ENCODE assay signal across 7 cellular contexts in the genomic region with DNA sequence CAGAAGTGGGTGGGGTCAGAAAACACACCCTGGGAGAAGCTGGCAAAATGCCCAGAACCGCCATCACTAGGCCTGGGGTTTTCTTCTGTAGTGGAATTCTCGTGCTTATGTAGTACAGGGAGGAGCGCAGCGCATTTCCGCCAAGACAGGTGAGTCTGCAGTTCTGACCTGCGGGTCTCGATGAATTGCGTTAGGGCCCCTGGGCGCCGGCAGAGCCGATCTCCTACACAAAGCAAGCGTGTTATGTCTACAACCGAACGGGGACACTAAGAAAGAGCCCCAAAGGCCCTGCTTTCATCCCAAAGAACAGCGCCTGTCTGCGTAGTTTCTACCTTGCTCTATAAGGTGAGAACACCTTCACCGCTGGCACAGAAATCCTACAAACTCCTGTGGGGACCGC. TPM values are rescaled to one million over a fixed set of nuclear protein-coding genes. Genes with fewer than 3 reads are reported as not detected.
DNase-seq lines count a peak whose midpoint lies in the region; ATAC-seq and TF ChIP-seq lines count a peak whose summit lies in the region.
"Not testable (repeated sequence)": the region's sequence is repeated elsewhere in the genome, so short reads cannot be mapped to it uniquely, and the experiment has no call there.

No MANE protein-coding gene starts in this region.

- not testable (repeated sequence) for H3K9me3 ChIP-seq in H9 (ENCODE audit: control insufficient read depth, low read depth, low read length); mucosa of descending colon

- not testable (repeated sequence) for H2AFZ ChIP-seq in H9 (ENCODE audit: low read length)

- not testable (repeated sequence) for H3K23me2 ChIP-seq in H9 (ENCODE audit: insufficient read length, low read depth, low read length, poor library complexity, severe bottlenecking)

- not testable (repeated sequence) for H3K36me3 Mint-ChIP-seq in H9 (ENCODE audit: insufficient read depth in 1 of 3, low read depth in 3 of 3); WTC11; activated naive CD8-positive, alpha-beta T cell treated with anti-CD3 and anti-CD28 coated beads, Interleukin-2, amount 10 ng/mL, durations not matched to agents 7 days and 5 days

- not testable (repeated sequence) for H3K4me3 ChIP-seq in epithelial cell of esophagus (ENCODE audit: low read length); mucosa of descending colon

- not testable (repeated sequence) for H3K36me3 ChIP-seq in mucosa of descending colon (ENCODE audit: low read depth)

- not testable (repeated sequence) for H3K9me3 Mint-ChIP-seq in H9; WTC11; activated naive CD8-positive, alpha-beta T cell treated with anti-CD3 and anti-CD28 coated beads, Interleukin-2, amount 10 ng/mL, durations not matched to agents 7 days and 5 days

- not testable (repeated sequence) for H3T11ph ChIP-seq in H9 (ENCODE audit: low read length)

- not testable (repeated sequence) for H2BK5ac ChIP-seq in H9 (ENCODE audit: insufficient read length, low read length)

- peak overlapping the region; percentile 40 for H3K4me2 ChIP-seq in H9 (ENCODE audit: insufficient read depth, insufficient read length, low read length)

- H3K79me2 ChIP-seq in H9 (ENCODE audit: insufficient read depth, low read length), result not testable (repeated sequence)

- WGBS in H9 (ENCODE audit: extremely low coverage, insufficient read length, low lambda C conversion rate), result no CpG with 5 or more reads among the region's 18 CpGs

- DNase-seq in H9, result peak; percentile 29
- DNase-seq in WTC11 (ENCODE audit: low spot score), result peak; percentile 48
- DNase-seq in activated T-cell treated with anti-CD3 and anti-CD28 coated beads, Interleukin-2, amount 50 U/mL, for 1 hour, result peak; percentile 38
- DNase-seq in activated naive CD8-positive, alpha-beta T cell treated with anti-CD3 and anti-CD28 coated beads, Interleukin-2, amount 10 ng/mL, durations not matched to agents 7 days and 5 days, result peak; percentile 35
- DNase-seq in epithelial cell of esophagus (ENCODE audit: low read depth), result peak; percentile 32
- DNase-seq in mucosa of descending colon, result peak in 2 of 3 donors; percentile 9 to 31
- peak; percentile 4 for DNase-seq in stimulated activated CD4-positive, alpha-beta T cell treated with anti-CD3 and anti-CD28 coated beads, Interleukin-4, amount 100 ng/mL, for 1 hour

- H2BK120ac ChIP-seq in H9 (ENCODE audit: low read depth, low read length, poor library complexity, severe bottlenecking), result not testable (repeated sequence)

- not testable (repeated sequence) for H3K4me1 ChIP-seq in H9 (ENCODE audit: insufficient read depth, low read length); mucosa of descending colon (ENCODE audit: low read depth)

- not testable (repeated sequence) for H3K56ac ChIP-seq in H9 (ENCODE audit: insufficient read length, low read depth, low read length)

- not testable (repeated sequence) for TF ChIP-seq CTCF in H9 (conservative IDR thresholded peaks at IDR 0.05); WTC11 (IDR thresholded peaks at IDR 0.05); epithelial cell of esophagus (IDR thresholded peaks at IDR 0.05; ENCODE audit: insufficient read depth, low read depth, low read length, missing control alignments); mucosa of descending colon (IDR thresholded peaks at IDR 0.05)

- intact Hi-C loops in mucosa of descending colon (cut with DNase I, micrococcal nuclease), result not testable (repeated sequence)

- H3K4me1 Mint-ChIP-seq in H9; WTC11; activated naive CD8-positive, alpha-beta T cell treated with anti-CD3 and anti-CD28 coated beads, Interleukin-2, amount 10 ng/mL, durations not matched to agents 7 days and 5 days: not testable (repeated sequence)

- peak overlapping the region; percentile 65 to 76 for H3K4me3 Mint-ChIP-seq in H9
- H3K4me3 Mint-ChIP-seq in WTC11, result peak overlapping the region; percentile 77
- H3K4me3 Mint-ChIP-seq in activated naive CD8-positive, alpha-beta T cell treated with anti-CD3 and anti-CD28 coated beads, Interleukin-2, amount 10 ng/mL, durations not matched to agents 7 days and 5 days, result peak overlapping the region; percentile 42

- H3K4ac ChIP-seq in H9 (ENCODE audit: low read depth, low read length), result not testable (repeated sequence)

- H3K27ac Mint-ChIP-seq in H9; WTC11; activated naive CD8-positive, alpha-beta T cell treated with anti-CD3 and anti-CD28 coated beads, Interleukin-2, amount 10 ng/mL, durations not matched to agents 7 days and 5 days: not testable (repeated sequence)

- H2AK5ac ChIP-seq in H9 (ENCODE audit: insufficient read length, low read length), result not testable (repeated sequence)

- ATAC-seq in WTC11, result peak; percentile 58
- not testable (repeated sequence) for ATAC-seq in activated naive CD8-positive, alpha-beta T cell treated with anti-CD3 and anti-CD28 coated beads, Interleukin-2, amount 10 ng/mL, durations not matched to agents 7 days and 5 days (ENCODE audit: low read depth); mucosa of descending colon

- not testable (repeated sequence) for H3K23ac ChIP-seq in H9 (ENCODE audit: insufficient read length, low read depth, low read length)

- H3K14ac ChIP-seq in H9 (ENCODE audit: insufficient read depth, low read length), result not testable (repeated sequence)

- not testable (repeated sequence) for H3K79me1 ChIP-seq in H9 (ENCODE audit: insufficient read depth, low read depth, low read length, poor library complexity, severe bottlenecking)

- not testable (repeated sequence) for H2BK12ac ChIP-seq in H9 (ENCODE audit: insufficient read length, low read depth, low read length)

- H2BK15ac ChIP-seq in H9 (ENCODE audit: low read depth, low read length), result not testable (repeated sequence)

- not testable (repeated sequence) for H4K8ac ChIP-seq in H9 (replicated peaks; ENCODE audit: insufficient read length, low read depth, low read length)

- CTCF ChIA-PET in WTC11 (lab: Charles Lee), result not testable (repeated sequence)

- H4K5ac ChIP-seq in H9 (ENCODE audit: insufficient read length, low read depth, low read length), result not testable (repeated sequence)

- H2BK20ac ChIP-seq in H9 (ENCODE audit: low read depth, low read length, poor library complexity, severe bottlenecking), result not testable (repeated sequence)

- H3K9ac ChIP-seq in H9 (ENCODE audit: extremely low read depth, insufficient read length, low read length), result not testable (repeated sequence)

- not testable (repeated sequence) for H3K27ac ChIP-seq in H9 (ENCODE audit: insufficient read length, low read depth, low read length)

- POLR2A ChIA-PET in WTC11 (lab: Charles Lee); activated naive CD8-positive, alpha-beta T cell treated with anti-CD3 and anti-CD28 coated beads, Interleukin-2, amount 10 ng/mL, durations not matched to agents 7 days and 5 days (lab: Charles Lee): not testable (repeated sequence)

- H3K27me3 ChIP-seq in H9 (ENCODE audit: insufficient read depth, low read length), result not testable (repeated sequence)

- not testable (repeated sequence) for H4K91ac ChIP-seq in H9 (ENCODE audit: insufficient read length, low read depth, low read length)

- not testable (repeated sequence) for H3K18ac ChIP-seq in H9 (ENCODE audit: insufficient read length, low read depth, low read length)

- H3K27me3 Mint-ChIP-seq in H9 (ENCODE audit: low read depth); WTC11 (ENCODE audit: low read depth); activated naive CD8-positive, alpha-beta T cell treated with anti-CD3 and anti-CD28 coated beads, Interleukin-2, amount 10 ng/mL, durations not matched to agents 7 days and 5 days: not testable (repeated sequence)

- not testable (repeated sequence) for H4K20me1 ChIP-seq in H9 (ENCODE audit: control insufficient read depth, insufficient read depth, insufficient read length)

RNA-seq across cellular contexts. Expression of a gene that starts 28.9 kb away (rescaled TPM):
- total RNA-seq in H9 (2021) (7.8 and 9.3 TPM in 2 replicates), WTC11 (2021) (13.1 to 16.3 TPM (median 15.2 TPM) in 3 replicates), mucosa of descending colon (10 to 100 TPM; 15.5 to 33.8 (median 23.2) TPM)
- 10 to 100 TPM; 50.0 to 52.7 TPM for total RNA-seq in activated naive CD8-positive, alpha-beta T cell treated with anti-CD3 and anti-CD28 coated beads, Interleukin-2, amount 10 ng/mL, durations not matched to agents 7 days and 5 days
